Comparison of ENCODE assay signal across 16 cellular contexts in the genomic region with DNA sequence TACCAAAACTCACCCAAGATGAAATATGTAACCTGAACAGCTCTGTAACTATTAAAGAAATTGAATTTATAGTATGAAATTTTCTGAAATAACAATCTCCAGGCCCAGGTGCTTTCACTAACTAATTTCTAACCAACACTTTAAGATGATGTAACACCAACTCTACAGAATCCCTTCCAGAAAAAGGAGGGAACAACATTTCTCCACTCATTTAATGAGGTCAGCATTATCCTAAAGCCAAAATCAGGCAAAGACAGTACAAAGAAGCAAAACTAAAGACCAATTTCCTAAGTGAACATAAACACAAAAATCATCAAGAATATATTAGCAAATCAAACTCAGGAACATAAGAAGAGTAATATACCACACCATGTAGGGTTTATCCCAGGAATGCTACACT.
DNase-seq lines count a peak whose midpoint lies in the region; ATAC-seq and TF ChIP-seq lines count a peak whose summit lies in the region.
"Had no signal": no experiment of that assay in that cellular context is flagged by ENCODE, and none has a peak within 500 bp of the region (broad histone marks: within the 10 kb centered on the region; RNA-seq: fewer than 3 reads in every experiment).

No MANE protein-coding gene starts in this region.

- H3K4me1 Mint-ChIP-seq in activated naive CD8-positive, alpha-beta T cell (ENCODE audit: low read depth), result peaks cover 65% of the 10 kb centered on the region
- H3K4me1 Mint-ChIP-seq in activated naive CD8-positive, alpha-beta T cell treated with anti-CD3 and anti-CD28 coated beads, Interleukin-2, amount 50 U/mL, for 24 hours, result peaks cover 40% of the 10 kb centered on the region
- peaks cover 77 to 85% of the 10 kb centered on the region in 2 donors for H3K4me1 Mint-ChIP-seq in immature natural killer cell

- POLR2A ChIA-PET in HEK293 (lab: Yijun Ruan, JAX), result no interaction called here

- H3K4me3 ChIP-seq in HEK293 (ENCODE audit: low read depth, low read length), result no peak overlapping the region
- no peak overlapping the region for H3K4me3 ChIP-seq in psoas muscle
- H3K4me3 ChIP-seq: BLaER1 treated with 17β-estradiol and CSF1 and Interleukin-3, amounts not matched to agents 10 nM and 100 nM; PC-9 had no signal

- no peak for TF ChIP-seq CTCF in HEK293 (tag by site-specific recombination; IDR thresholded peaks at IDR 0.05)
- TF ChIP-seq CTCF in psoas muscle (IDR thresholded peaks at IDR 0.05), result no peak

- H3K36me3 Mint-ChIP-seq in activated naive CD8-positive, alpha-beta T cell, result peaks cover 28% of the 10 kb centered on the region
- peaks cover 19% of the 10 kb centered on the region for H3K36me3 Mint-ChIP-seq in activated naive CD8-positive, alpha-beta T cell treated with anti-CD3 and anti-CD28 coated beads, Interleukin-2, amount 50 U/mL, for 24 hours (ENCODE audit: low read depth)
- peaks cover 4 to 14% (median 11%) of the 10 kb centered on the region in 3 donors for H3K36me3 Mint-ChIP-seq in immature natural killer cell

- H3K36me3 ChIP-seq in HEK293 (ENCODE audit: control insufficient read depth in 2 of 2, insufficient read depth in 1 of 2, low read length in 2 of 2) (no peaks in the 10 kb centered on the region), psoas muscle (ENCODE audit: insufficient read depth in 1 of 2, low read depth in 1 of 2) (no peaks in the 10 kb centered on the region)

- H3K27me3 Mint-ChIP-seq in activated naive CD8-positive, alpha-beta T cell, result no peaks in the 10 kb centered on the region
- H3K27me3 Mint-ChIP-seq in activated naive CD8-positive, alpha-beta T cell treated with anti-CD3 and anti-CD28 coated beads, Interleukin-2, amount 50 U/mL, for 24 hours, result no peaks in the 10 kb centered on the region
- H3K27me3 Mint-ChIP-seq in immature natural killer cell (ENCODE audit: low read depth in 3 of 3), result peaks cover 0 to 5% (median 1%) of the 10 kb centered on the region in 3 donors

- no peak for DNase-seq in activated naive CD8-positive, alpha-beta T cell treated with anti-CD3 and anti-CD28 coated beads, Interleukin-2, amount 50 U/mL, for 24 hours
- DNase-seq in immature natural killer cell (no peak), psoas muscle (no peak), C1 segment of cervical spinal cord (lab: John Stamatoyannopoulos, UW) (no peak)
- DNase-seq in activated effector memory CD4-positive, alpha-beta T cell treated with Interleukin-2 at 50 U/mL for 16 hours, result no peak
- DNase-seq: GOT3, KG1, NCI-H1436, NCI-H2029 treated with DMSO at 0.1 percent for 48 hours, NCI-H2171 treated with DMSO at 0.1 percent for 48 hours, NCI-H774, PC-9 had no signal

- H3K27ac ChIP-seq in HEK293 (ENCODE audit: extremely low read depth, low read depth, low read length) (no peak overlapping the region), psoas muscle (peak overlapping the region; percentile 48)
- H3K27ac ChIP-seq: PC-9 had no signal

- H3K9me3 Mint-ChIP-seq in activated naive CD8-positive, alpha-beta T cell (ENCODE audit: low read depth), result peaks cover 13% of the 10 kb centered on the region
- peaks cover 11% of the 10 kb centered on the region for H3K9me3 Mint-ChIP-seq in activated naive CD8-positive, alpha-beta T cell treated with anti-CD3 and anti-CD28 coated beads, Interleukin-2, amount 50 U/mL, for 24 hours
- peaks cover 0 to 6% (median 1%) of the 10 kb centered on the region in 6 donors for H3K9me3 Mint-ChIP-seq in immature natural killer cell

- H3K4me3 Mint-ChIP-seq in activated naive CD8-positive, alpha-beta T cell, result peak overlapping the region; percentile 8
- no peak overlapping the region for H3K4me3 Mint-ChIP-seq in activated naive CD8-positive, alpha-beta T cell treated with anti-CD3 and anti-CD28 coated beads, Interleukin-2, amount 50 U/mL, for 24 hours
- H3K4me3 Mint-ChIP-seq in immature natural killer cell, result peak overlapping the region in 3 of 5 donors; percentile 3 to 28 (median 13)

- no peaks in the 10 kb centered on the region for H3K27me3 ChIP-seq in psoas muscle (ENCODE audit: insufficient read depth in 3 of 3, low read length in 2 of 3)
- H3K27me3 ChIP-seq: BLaER1 treated with 17β-estradiol and CSF1 and Interleukin-3, amounts not matched to agents 10 nM and 100 nM had no signal

- intact Hi-C loops in psoas muscle (cut with DNase I), result no loop called here

- no peak for ATAC-seq in activated naive CD8-positive, alpha-beta T cell treated with anti-CD3 and anti-CD28 coated beads, Interleukin-2, amount 50 U/mL, for 24 hours
- ATAC-seq in psoas muscle (no peak), HG03196 (IDR thresholded peaks at IDR 0.05; ENCODE audit: unreplicated experiment) (no peak)

- H3K27ac Mint-ChIP-seq in activated naive CD8-positive, alpha-beta T cell, result peak overlapping the region; percentile 38
- H3K27ac Mint-ChIP-seq in activated naive CD8-positive, alpha-beta T cell treated with anti-CD3 and anti-CD28 coated beads, Interleukin-2, amount 50 U/mL, for 24 hours, result no peak overlapping the region
- peak overlapping the region in 2 of 6 donors; percentile 1 to 29 for H3K27ac Mint-ChIP-seq in immature natural killer cell

- no peaks in the 10 kb centered on the region for H3K4me1 ChIP-seq in HEK293 (ENCODE audit: control insufficient read depth, insufficient read depth, low read length)
- H3K4me1 ChIP-seq in psoas muscle, result peaks cover 52% of the 10 kb centered on the region

- CTCF ChIA-PET in HEK293 (lab: Yijun Ruan, JAX), result no interaction called here

- no peaks in the 10 kb centered on the region for H3K9me3 ChIP-seq in HEK293 (ENCODE audit: control insufficient read depth, insufficient read depth, low read depth, low read length)
- H3K9me3 ChIP-seq in psoas muscle, result no peaks in the 10 kb centered on the region

TF ChIP-seq in HEK293, 187 proteins besides CTCF, POLR2A, EP300 and RAD21 (continues in another document):
- no peak for TF ChIP-seq ZNF660 (tag by site-specific recombination; IDR thresholded peaks at IDR 0.05)
- no peak for TF ChIP-seq ZNF677 (tag by site-specific recombination; IDR thresholded peaks at IDR 0.05)
- no peak for TF ChIP-seq ZNF654 (tag by site-specific recombination; IDR thresholded peaks at IDR 0.05; ENCODE audit: low read depth)
- TF ChIP-seq, protein P1, sequence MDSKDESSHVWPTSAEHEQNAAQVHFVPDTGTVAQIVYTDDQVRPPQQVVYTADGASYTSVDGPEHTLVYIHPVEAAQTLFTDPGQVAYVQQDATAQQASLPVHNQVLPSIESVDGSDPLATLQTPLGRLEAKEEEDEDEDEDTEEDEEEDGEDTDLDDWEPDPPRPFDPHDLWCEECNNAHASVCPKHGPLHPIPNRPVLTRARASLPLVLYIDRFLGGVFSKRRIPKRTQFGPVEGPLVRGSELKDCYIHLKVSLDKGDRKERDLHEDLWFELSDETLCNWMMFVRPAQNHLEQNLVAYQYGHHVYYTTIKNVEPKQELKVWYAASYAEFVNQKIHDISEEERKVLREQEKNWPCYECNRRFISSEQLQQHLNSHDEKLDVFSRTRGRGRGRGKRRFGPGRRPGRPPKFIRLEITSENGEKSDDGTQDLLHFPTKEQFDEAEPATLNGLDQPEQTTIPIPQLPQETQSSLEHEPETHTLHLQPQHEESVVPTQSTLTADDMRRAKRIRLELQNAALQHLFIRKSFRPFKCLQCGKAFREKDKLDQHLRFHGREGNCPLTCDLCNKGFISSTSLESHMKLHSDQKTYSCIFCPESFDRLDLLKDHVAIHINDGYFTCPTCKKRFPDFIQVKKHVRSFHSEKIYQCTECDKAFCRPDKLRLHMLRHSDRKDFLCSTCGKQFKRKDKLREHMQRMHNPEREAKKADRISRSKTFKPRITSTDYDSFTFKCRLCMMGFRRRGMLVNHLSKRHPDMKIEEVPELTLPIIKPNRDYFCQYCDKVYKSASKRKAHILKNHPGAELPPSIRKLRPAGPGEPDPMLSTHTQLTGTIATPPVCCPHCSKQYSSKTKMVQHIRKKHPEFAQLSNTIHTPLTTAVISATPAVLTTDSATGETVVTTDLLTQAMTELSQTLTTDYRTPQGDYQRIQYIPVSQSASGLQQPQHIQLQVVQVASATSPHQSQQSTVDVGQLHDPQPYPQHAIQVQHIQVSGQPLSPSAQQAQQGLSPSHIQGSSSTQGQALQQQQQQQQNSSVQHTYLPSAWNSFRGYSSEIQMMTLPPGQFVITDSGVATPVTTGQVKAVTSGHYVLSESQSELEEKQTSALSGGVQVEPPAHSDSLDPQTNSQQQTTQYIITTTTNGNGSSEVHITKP (tag by site-specific recombination; IDR thresholded peaks at IDR 0.05), result no peak
- TF ChIP-seq GLI4 (tag by site-specific recombination; IDR thresholded peaks at IDR 0.05), result no peak
- TF ChIP-seq ZIC2 (tag by site-specific recombination; IDR thresholded peaks at IDR 0.05), result no peak
- TF ChIP-seq FEZF1 (tag by site-specific recombination; IDR thresholded peaks at IDR 0.05), result peak; percentile 4; the same call in 1 of the 2 replicates
- TF ChIP-seq ZNF341 (tag by site-specific recombination; IDR thresholded peaks at IDR 0.05; ENCODE audit: low read depth), result no peak
- TF ChIP-seq, protein P2, sequence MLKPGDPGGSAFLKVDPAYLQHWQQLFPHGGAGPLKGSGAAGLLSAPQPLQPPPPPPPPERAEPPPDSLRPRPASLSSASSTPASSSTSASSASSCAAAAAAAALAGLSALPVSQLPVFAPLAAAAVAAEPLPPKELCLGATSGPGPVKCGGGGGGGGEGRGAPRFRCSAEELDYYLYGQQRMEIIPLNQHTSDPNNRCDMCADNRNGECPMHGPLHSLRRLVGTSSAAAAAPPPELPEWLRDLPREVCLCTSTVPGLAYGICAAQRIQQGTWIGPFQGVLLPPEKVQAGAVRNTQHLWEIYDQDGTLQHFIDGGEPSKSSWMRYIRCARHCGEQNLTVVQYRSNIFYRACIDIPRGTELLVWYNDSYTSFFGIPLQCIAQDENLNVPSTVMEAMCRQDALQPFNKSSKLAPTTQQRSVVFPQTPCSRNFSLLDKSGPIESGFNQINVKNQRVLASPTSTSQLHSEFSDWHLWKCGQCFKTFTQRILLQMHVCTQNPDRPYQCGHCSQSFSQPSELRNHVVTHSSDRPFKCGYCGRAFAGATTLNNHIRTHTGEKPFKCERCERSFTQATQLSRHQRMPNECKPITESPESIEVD (tag by site-specific recombination; IDR thresholded peaks at IDR 0.05), result peak; percentile 33; the same call in 1 of the 2 replicates
- TF ChIP-seq ZNF664 (tag by site-specific recombination; IDR thresholded peaks at IDR 0.05), result 0 out of 2 replicates have a peak, but pooled peaks have one; percentile 31
- TF ChIP-seq, protein P3, sequence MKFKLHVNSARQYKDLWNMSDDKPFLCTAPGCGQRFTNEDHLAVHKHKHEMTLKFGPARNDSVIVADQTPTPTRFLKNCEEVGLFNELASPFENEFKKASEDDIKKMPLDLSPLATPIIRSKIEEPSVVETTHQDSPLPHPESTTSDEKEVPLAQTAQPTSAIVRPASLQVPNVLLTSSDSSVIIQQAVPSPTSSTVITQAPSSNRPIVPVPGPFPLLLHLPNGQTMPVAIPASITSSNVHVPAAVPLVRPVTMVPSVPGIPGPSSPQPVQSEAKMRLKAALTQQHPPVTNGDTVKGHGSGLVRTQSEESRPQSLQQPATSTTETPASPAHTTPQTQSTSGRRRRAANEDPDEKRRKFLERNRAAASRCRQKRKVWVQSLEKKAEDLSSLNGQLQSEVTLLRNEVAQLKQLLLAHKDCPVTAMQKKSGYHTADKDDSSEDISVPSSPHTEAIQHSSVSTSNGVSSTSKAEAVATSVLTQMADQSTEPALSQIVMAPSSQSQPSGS (tag by site-specific recombination; IDR thresholded peaks at IDR 0.05; ENCODE audit: low read depth), result peak; percentile 77
